Comparison of ENCODE assay signal across 21 cellular contexts in the genomic region with DNA sequence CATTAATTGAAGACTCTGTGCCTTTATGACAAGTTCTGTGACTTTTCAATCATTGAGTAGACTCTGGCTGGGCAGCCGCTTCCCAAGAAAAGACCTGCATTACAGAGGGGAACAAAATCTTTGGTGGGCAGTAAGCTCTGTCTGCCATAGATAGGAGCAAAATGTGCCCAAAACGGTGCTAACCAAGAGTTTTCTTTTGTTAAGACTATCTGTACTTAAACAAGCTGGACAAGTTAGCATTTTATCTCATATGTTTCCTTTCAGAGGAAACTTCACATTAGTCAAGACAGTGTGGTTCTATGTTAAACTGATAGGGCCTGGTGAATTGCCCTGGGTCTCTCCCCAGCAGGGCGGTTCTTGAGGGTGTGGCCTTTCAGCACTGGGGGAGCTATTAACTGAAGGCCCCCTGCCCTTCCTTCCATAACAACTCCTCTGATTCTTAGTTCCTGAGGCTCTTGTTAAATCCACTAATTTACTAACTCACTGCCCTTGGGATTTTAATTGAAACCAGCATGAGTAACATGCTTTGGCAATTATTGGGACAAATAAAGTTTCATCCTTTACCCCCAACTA.
"Had no signal": no experiment of that assay in that cellular context is flagged by ENCODE, and none has a peak within 500 bp of the region (broad histone marks: within the 10 kb centered on the region; RNA-seq: fewer than 3 reads in every experiment).

No MANE protein-coding gene starts in this region.

- H3K27me3 Mint-ChIP-seq: activated CD4-positive, alpha-beta memory T cell treated with anti-CD3 and anti-CD28 coated beads, Interleukin-2, amount 10 ng/mL, durations not matched to agents 7 days and 5 days; activated CD4-positive, alpha-beta T cell treated with anti-CD3 and anti-CD28 coated beads, Interleukin-2, amount 10 ng/mL, durations not matched to agents 24 days and 14 days; activated naive CD4-positive, alpha-beta T cell treated with anti-CD3 and anti-CD28 coated beads, Interleukin-2, amount 50 U/mL, for 24 hours; natural killer cell treated with Interleukin-12 subunit alpha and Interleukin-12 subunit beta and Interleukin-15 and Interleukin-18, amount 100 ng/mL, for 72 hours; stimulated activated naive CD8-positive, alpha-beta T cell treated with anti-CD3 and anti-CD28 coated beads, Interleukin-15, amount 100 ng/mL, for 72 hours; T-cell had no signal

- H3K9me3 ChIP-seq: body of pancreas, prostate gland, tibial artery had no signal

- ATAC-seq: activated CD4-positive, CD25-positive, alpha-beta regulatory T cell treated with anti-CD3 and anti-CD28 coated beads, Interleukin-2, amount 50 U/mL, for 24 hours; body of pancreas; esophagus mucosa; natural killer cell treated with Interleukin-12 subunit alpha and Interleukin-12 subunit beta and Interleukin-15 and Interleukin-18, amount 100 ng/mL, for 72 hours; stimulated activated naive CD8-positive, alpha-beta T cell treated with anti-CD3 and anti-CD28 coated beads, Interleukin-15, amount 100 ng/mL, for 72 hours; T-cell had no signal

- H3K4me1 ChIP-seq: prostate gland, tibial artery had no signal

- H3K9me3 Mint-ChIP-seq: activated naive CD4-positive, alpha-beta T cell treated with anti-CD3 and anti-CD28 coated beads, Interleukin-2, amount 50 U/mL, for 24 hours had no signal

- H3K4me3 Mint-ChIP-seq: activated CD4-positive, alpha-beta memory T cell treated with anti-CD3 and anti-CD28 coated beads, Interleukin-2, amount 10 ng/mL, durations not matched to agents 7 days and 5 days; activated CD4-positive, alpha-beta T cell treated with anti-CD3 and anti-CD28 coated beads, Interleukin-2, amount 10 ng/mL, durations not matched to agents 24 days and 14 days; activated naive CD4-positive, alpha-beta T cell treated with anti-CD3 and anti-CD28 coated beads, Interleukin-2, amount 50 U/mL, for 24 hours; natural killer cell treated with Interleukin-12 subunit alpha and Interleukin-12 subunit beta and Interleukin-15 and Interleukin-18, amount 100 ng/mL, for 72 hours; stimulated activated naive CD8-positive, alpha-beta T cell treated with anti-CD3 and anti-CD28 coated beads, Interleukin-15, amount 100 ng/mL, for 72 hours; T-cell had no signal

- DNase-seq: activated CD4-positive, alpha-beta memory T cell treated with anti-CD3 and anti-CD28 coated beads, Interleukin-2, amount 10 ng/mL, durations not matched to agents 7 days and 5 days; activated CD4-positive, alpha-beta T cell treated with anti-CD3 and anti-CD28 coated beads, Interleukin-2, amount 10 ng/mL, durations not matched to agents 24 days and 14 days; activated gamma-delta T cell treated with Interleukin-2 at 50 U/mL for 16 hours; activated T-cell treated with anti-CD3 and anti-CD28 coated beads for 4 hours; anterior cingulate cortex; body of pancreas; dermis blood vessel endothelial cell; effector CD8-positive, alpha-beta T cell; glutamatergic neuron; hippocampal formation; midbrain; stimulated activated CD4-positive, alpha-beta T cell treated with anti-CD3 and anti-CD28 coated beads, Interleukin-4, amount 100 ng/mL, for 4 hours; stimulated activated naive CD8-positive, alpha-beta T cell treated with anti-CD3 and anti-CD28 coated beads, Interleukin-15, amount 100 ng/mL, for 72 hours; T-cell; tibial artery had no signal

- H3K36me3 Mint-ChIP-seq: activated naive CD4-positive, alpha-beta T cell treated with anti-CD3 and anti-CD28 coated beads, Interleukin-2, amount 50 U/mL, for 24 hours had no signal

- H3K27me3 ChIP-seq: body of pancreas, cardiac muscle cell, tibial artery had no signal

- H3K27ac ChIP-seq: body of pancreas, cardiac muscle cell, prostate gland, tibial artery had no signal

- H3K27ac Mint-ChIP-seq: activated CD4-positive, alpha-beta memory T cell treated with anti-CD3 and anti-CD28 coated beads, Interleukin-2, amount 10 ng/mL, durations not matched to agents 7 days and 5 days; activated CD4-positive, alpha-beta T cell treated with anti-CD3 and anti-CD28 coated beads, Interleukin-2, amount 10 ng/mL, durations not matched to agents 24 days and 14 days; activated naive CD4-positive, alpha-beta T cell treated with anti-CD3 and anti-CD28 coated beads, Interleukin-2, amount 50 U/mL, for 24 hours; natural killer cell treated with Interleukin-12 subunit alpha and Interleukin-12 subunit beta and Interleukin-15 and Interleukin-18, amount 100 ng/mL, for 72 hours; stimulated activated naive CD8-positive, alpha-beta T cell treated with anti-CD3 and anti-CD28 coated beads, Interleukin-15, amount 100 ng/mL, for 72 hours; T-cell had no signal

- H3K36me3 ChIP-seq: cardiac muscle cell, prostate gland, tibial artery had no signal

- H3K4me3 ChIP-seq: body of pancreas, cardiac muscle cell, prostate gland, tibial artery had no signal
